ENCODE assay signal across 18 cellular contexts in genomic region chr9:76153372-76153771, GRCh38.
DNase-seq lines count a peak whose midpoint lies in the region; ATAC-seq and TF ChIP-seq lines count a peak whose summit lies in the region.
"Had no signal": no experiment of that assay in that cellular context is flagged by ENCODE, and none has a peak within 500 bp of the region (broad histone marks: within the 10 kb centered on the region; RNA-seq: fewer than 3 reads in every experiment).

No MANE protein-coding gene starts in this region.

- H3F3A ChIP-seq in GM23338 (replicated peaks; ENCODE audit: low read depth) = no peaks in the 10 kb centered on the region

- H3K4me1 ChIP-seq in GM23338 (ENCODE audit: insufficient read depth) (peaks cover under 1% of the 10 kb centered on the region; the same call in 1 of the 2 replicates), colonic mucosa (no peaks in the 10 kb centered on the region), mucosa of descending colon (ENCODE audit: low read depth) (peaks cover 9% of the 10 kb centered on the region), transverse colon (peaks cover 0 to 20% (median 18%) of the 10 kb centered on the region in 4 donors)

- DNase-seq in GM23338 (ENCODE audit: low spot score) (no peak), colonic mucosa (no peak), mucosa of descending colon (peak in 1 of 3 donors; percentile 21), transverse colon (no peak), DMS53 (lab: John Stamatoyannopoulos, UW) (no peak)
- DNase-seq: 8988T; AML-193; C1 segment of cervical spinal cord; CD4-positive, alpha-beta memory T cell; CD4-positive, CD25-positive, alpha-beta regulatory T cell; CD8-positive, alpha-beta memory T cell; DMS 273 treated with DMSO at 0.1 percent for 48 hours; GF-D8 had no signal

- H3K4me1 Mint-ChIP-seq in GM23338 = peaks cover 6% of the 10 kb centered on the region; the same call in 2 of the 3 replicates
- H3K4me1 Mint-ChIP-seq: CD8-positive, alpha-beta memory T cell had no signal

- H3K27ac ChIP-seq in GM23338 (ENCODE audit: low read depth) (peak overlapping the region; percentile 57; the same call in 1 of the 2 replicates), colonic mucosa (peak overlapping the region; percentile 40), transverse colon (peak overlapping the region; percentile 23 to 70 (median 56))

- H3K27me3 ChIP-seq in GM23338 (ENCODE audit: insufficient read depth) = no peaks in the 10 kb centered on the region
- no peaks in the 10 kb centered on the region for H3K27me3 ChIP-seq in colonic mucosa
- no peaks in the 10 kb centered on the region for H3K27me3 ChIP-seq in transverse colon

- TF ChIP-seq CTCF in GM23338 (conservative IDR thresholded peaks at IDR 0.05; ENCODE audit: low read depth in 2 of 2) (no peak), colonic mucosa (IDR thresholded peaks at IDR 0.05) (no peak), mucosa of descending colon (IDR thresholded peaks at IDR 0.05) (no peak), transverse colon (IDR thresholded peaks at IDR 0.05) (no peak)

- WGBS in transverse colon (ENCODE audit: low coverage in 1 of 2), 2 donors = 55 to 58% methylated on average over 7 of the region's 7 CpGs

- no peaks in the 10 kb centered on the region for H3K79me2 ChIP-seq in GM23338 (replicated peaks; ENCODE audit: insufficient read depth)

- no peak overlapping the region; the same call in 1 of the 2 replicates for H3K27ac Mint-ChIP-seq in GM23338
- H3K27ac Mint-ChIP-seq: B cell; CD14-positive monocyte; CD4-positive, alpha-beta memory T cell; CD4-positive, CD25-positive, alpha-beta regulatory T cell; CD8-positive, alpha-beta memory T cell had no signal

- no peak overlapping the region for H3K4me2 ChIP-seq in GM23338

- no peak overlapping the region for H3K4me3 ChIP-seq in GM23338
- H3K4me3 ChIP-seq in colonic mucosa = no peak overlapping the region
- H3K4me3 ChIP-seq in mucosa of descending colon = no peak overlapping the region
- H3K4me3 ChIP-seq in transverse colon = no peak overlapping the region

- H3K9me3 Mint-ChIP-seq in GM23338 = no peaks in the 10 kb centered on the region
- H3K9me3 Mint-ChIP-seq: CD4-positive, alpha-beta memory T cell; CD4-positive, CD25-positive, alpha-beta regulatory T cell had no signal

- no peak for TF ChIP-seq EP300 in transverse colon (IDR thresholded peaks at IDR 0.05; ENCODE audit: low read depth)

- intact Hi-C loops in colonic mucosa (cut with DNase I) (loop anchor here (10.0 kb wide), 1 partner anchor 259 kb away; the partner anchor contains the start of gene PCSK5), mucosa of descending colon (cut with DNase I, micrococcal nuclease) (no loop called here), transverse colon (cut with DNase I; ENCODE audit: low total_unique reads) (no loop called here)

- in situ Hi-C loops in transverse colon (cut with MboI; ENCODE audit: low pct_ligation_motif_present in 1 of 4, low pct_unique_long_range_greater_than_20kb in 1 of 4, low sequenced_read_pairs in 3 of 4) = no loop called here

- ATAC-seq in GM23338 (no peak), mucosa of descending colon (peak; percentile 87), GM21390 (IDR thresholded peaks at IDR 0.05; ENCODE audit: unreplicated experiment) (no peak), HG03432 (IDR thresholded peaks at IDR 0.05; ENCODE audit: unreplicated experiment) (no peak), GM18909 (IDR thresholded peaks at IDR 0.05; ENCODE audit: poor library complexity, unreplicated experiment) (no peak)

- H3K9ac ChIP-seq in colonic mucosa (ENCODE audit: low read depth in 2 of 2, low read length in 2 of 2) = no peak overlapping the region

- H3K4me3 Mint-ChIP-seq in GM23338 = no peak overlapping the region
- H3K4me3 Mint-ChIP-seq: B cell; CD14-positive monocyte; CD4-positive, alpha-beta memory T cell; CD4-positive, CD25-positive, alpha-beta regulatory T cell; CD8-positive, alpha-beta memory T cell had no signal

- H4K20me1 ChIP-seq in GM23338 (replicated peaks; ENCODE audit: insufficient read depth) = no peaks in the 10 kb centered on the region; the same call in 1 of the 2 replicates

- H3K9me3 ChIP-seq in colonic mucosa (no peaks in the 10 kb centered on the region), mucosa of descending colon (no peaks in the 10 kb centered on the region), transverse colon (no peaks in the 10 kb centered on the region)

- peaks cover 1% of the 10 kb centered on the region for H3K27me3 Mint-ChIP-seq in GM23338 (ENCODE audit: insufficient read depth, low read depth, poor library complexity)
- H3K27me3 Mint-ChIP-seq: CD4-positive, alpha-beta memory T cell; CD4-positive, CD25-positive, alpha-beta regulatory T cell; CD8-positive, alpha-beta memory T cell had no signal

- no peak for TF ChIP-seq POLR2A in transverse colon (IDR thresholded peaks at IDR 0.05)

- H2AFZ ChIP-seq in GM23338 = no peak overlapping the region

- H3K36me3 ChIP-seq in GM23338 (ENCODE audit: insufficient read depth) (no peaks in the 10 kb centered on the region), colonic mucosa (no peaks in the 10 kb centered on the region), mucosa of descending colon (ENCODE audit: low read depth) (no peaks in the 10 kb centered on the region), transverse colon (no peaks in the 10 kb centered on the region)

- no peaks in the 10 kb centered on the region for H3K9me2 ChIP-seq in GM23338 (ENCODE audit: insufficient read depth)

- no peaks in the 10 kb centered on the region for H3K36me3 Mint-ChIP-seq in GM23338 (ENCODE audit: low read depth)

TF ChIP-seq in GM23338, 12 proteins besides CTCF, POLR2A, EP300 and RAD21:
- TF ChIP-seq ZNF114 (CRISPR knock-in tag; IDR thresholded peaks at IDR 0.05) = no peak
- no peak for TF ChIP-seq NANOG (IDR thresholded peaks at IDR 0.05; ENCODE audit: borderline replicate concordance)
- no peak for TF ChIP-seq ZNF462 (CRISPR knock-in tag; IDR thresholded peaks at IDR 0.05)
- no peak for TF ChIP-seq POLR2AphosphoS5 (IDR thresholded peaks at IDR 0.05; ENCODE audit: low read depth)
- TF ChIP-seq JUNB (IDR thresholded peaks at IDR 0.05; ENCODE audit: unreplicated experiment) = no peak
